In genomic region chr16:55508941-55509920, GRCh38 we compare ENCODE assay signal across 1 cellular context.
TF ChIP-seq lines count a peak whose summit lies in the region.

A gene with protein sequence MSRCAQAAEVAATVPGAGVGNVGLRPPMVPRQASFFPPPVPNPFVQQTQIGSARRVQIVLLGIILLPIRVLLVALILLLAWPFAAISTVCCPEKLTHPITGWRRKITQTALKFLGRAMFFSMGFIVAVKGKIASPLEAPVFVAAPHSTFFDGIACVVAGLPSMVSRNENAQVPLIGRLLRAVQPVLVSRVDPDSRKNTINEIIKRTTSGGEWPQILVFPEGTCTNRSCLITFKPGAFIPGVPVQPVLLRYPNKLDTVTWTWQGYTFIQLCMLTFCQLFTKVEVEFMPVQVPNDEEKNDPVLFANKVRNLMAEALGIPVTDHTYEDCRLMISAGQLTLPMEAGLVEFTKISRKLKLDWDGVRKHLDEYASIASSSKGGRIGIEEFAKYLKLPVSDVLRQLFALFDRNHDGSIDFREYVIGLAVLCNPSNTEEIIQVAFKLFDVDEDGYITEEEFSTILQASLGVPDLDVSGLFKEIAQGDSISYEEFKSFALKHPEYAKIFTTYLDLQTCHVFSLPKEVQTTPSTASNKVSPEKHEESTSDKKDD (plus strand): TSS chr16:55509072. CDS start chr16:55509182, 110 bp downstream.

TF ChIP-seq in HEK293, 187 proteins besides CTCF, POLR2A, EP300 and RAD21 (continued from another document):
- TF ChIP-seq, protein P1, sequence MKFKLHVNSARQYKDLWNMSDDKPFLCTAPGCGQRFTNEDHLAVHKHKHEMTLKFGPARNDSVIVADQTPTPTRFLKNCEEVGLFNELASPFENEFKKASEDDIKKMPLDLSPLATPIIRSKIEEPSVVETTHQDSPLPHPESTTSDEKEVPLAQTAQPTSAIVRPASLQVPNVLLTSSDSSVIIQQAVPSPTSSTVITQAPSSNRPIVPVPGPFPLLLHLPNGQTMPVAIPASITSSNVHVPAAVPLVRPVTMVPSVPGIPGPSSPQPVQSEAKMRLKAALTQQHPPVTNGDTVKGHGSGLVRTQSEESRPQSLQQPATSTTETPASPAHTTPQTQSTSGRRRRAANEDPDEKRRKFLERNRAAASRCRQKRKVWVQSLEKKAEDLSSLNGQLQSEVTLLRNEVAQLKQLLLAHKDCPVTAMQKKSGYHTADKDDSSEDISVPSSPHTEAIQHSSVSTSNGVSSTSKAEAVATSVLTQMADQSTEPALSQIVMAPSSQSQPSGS (tag by site-specific recombination; IDR thresholded peaks at IDR 0.05; ENCODE audit: low read depth), result no peak
- 0 out of 2 replicates have a peak, but pooled peaks have one; percentile 21 for TF ChIP-seq ZNF843 (tag by site-specific recombination; IDR thresholded peaks at IDR 0.05)
- no peak for TF ChIP-seq ZNF596 (tag by site-specific recombination; IDR thresholded peaks at IDR 0.05)
- peak; percentile 92 for TF ChIP-seq ZBTB8A (tag by site-specific recombination; IDR thresholded peaks at IDR 0.05)
- TF ChIP-seq ZSCAN30 (tag by site-specific recombination; IDR thresholded peaks at IDR 0.05), result 0 out of 2 replicates have a peak, but pooled peaks have one; percentile 19
- no peak for TF ChIP-seq ZNF792 (tag by site-specific recombination; IDR thresholded peaks at IDR 0.05)
- peak; percentile 46; the same call in 1 of the 2 replicates for TF ChIP-seq ZNF76 (tag by site-specific recombination; IDR thresholded peaks at IDR 0.05; ENCODE audit: borderline replicate concordance, low read depth)
- no peak for TF ChIP-seq OVOL3 (tag by site-specific recombination; IDR thresholded peaks at IDR 0.05)
- TF ChIP-seq ZBTB20 (tag by site-specific recombination; IDR thresholded peaks at IDR 0.05), result peak; percentile 64
- TF ChIP-seq ZNF777 (tag by site-specific recombination; IDR thresholded peaks at IDR 0.05; ENCODE audit: borderline replicate concordance), result peak; percentile 95
- TF ChIP-seq ZFHX2 (tag by site-specific recombination; conservative IDR thresholded peaks at IDR 0.05), result peak; percentile 50
- no peak for TF ChIP-seq ZNF146 (tag by site-specific recombination; IDR thresholded peaks at IDR 0.05)
- TF ChIP-seq ZBTB17 (tag by site-specific recombination; IDR thresholded peaks at IDR 0.05), result 0 out of 2 replicates have a peak, but pooled peaks have one; percentile 27
- TF ChIP-seq GLI4 (tag by site-specific recombination; IDR thresholded peaks at IDR 0.05), result 0 out of 2 replicates have a peak, but pooled peaks have one; percentile 25
- TF ChIP-seq GLIS1 (tag by site-specific recombination; IDR thresholded peaks at IDR 0.05), result no peak
- TF ChIP-seq, protein P2, sequence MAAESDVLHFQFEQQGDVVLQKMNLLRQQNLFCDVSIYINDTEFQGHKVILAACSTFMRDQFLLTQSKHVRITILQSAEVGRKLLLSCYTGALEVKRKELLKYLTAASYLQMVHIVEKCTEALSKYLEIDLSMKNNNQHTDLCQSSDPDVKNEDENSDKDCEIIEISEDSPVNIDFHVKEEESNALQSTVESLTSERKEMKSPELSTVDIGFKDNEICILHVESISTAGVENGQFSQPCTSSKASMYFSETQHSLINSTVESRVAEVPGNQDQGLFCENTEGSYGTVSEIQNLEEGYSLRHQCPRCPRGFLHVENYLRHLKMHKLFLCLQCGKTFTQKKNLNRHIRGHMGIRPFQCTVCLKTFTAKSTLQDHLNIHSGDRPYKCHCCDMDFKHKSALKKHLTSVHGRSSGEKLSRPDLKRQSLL (tag by site-specific recombination; IDR thresholded peaks at IDR 0.05), result peak; percentile 55; the same call in 1 of the 2 replicates
- peak; percentile 34; the same call in 1 of the 2 replicates for TF ChIP-seq ZNF341 (tag by site-specific recombination; IDR thresholded peaks at IDR 0.05; ENCODE audit: low read depth)
- 0 out of 2 replicates have a peak, but pooled peaks have one; percentile 22 for TF ChIP-seq ZNF157 (tag by site-specific recombination; IDR thresholded peaks at IDR 0.05)
